In the genomic region with DNA sequence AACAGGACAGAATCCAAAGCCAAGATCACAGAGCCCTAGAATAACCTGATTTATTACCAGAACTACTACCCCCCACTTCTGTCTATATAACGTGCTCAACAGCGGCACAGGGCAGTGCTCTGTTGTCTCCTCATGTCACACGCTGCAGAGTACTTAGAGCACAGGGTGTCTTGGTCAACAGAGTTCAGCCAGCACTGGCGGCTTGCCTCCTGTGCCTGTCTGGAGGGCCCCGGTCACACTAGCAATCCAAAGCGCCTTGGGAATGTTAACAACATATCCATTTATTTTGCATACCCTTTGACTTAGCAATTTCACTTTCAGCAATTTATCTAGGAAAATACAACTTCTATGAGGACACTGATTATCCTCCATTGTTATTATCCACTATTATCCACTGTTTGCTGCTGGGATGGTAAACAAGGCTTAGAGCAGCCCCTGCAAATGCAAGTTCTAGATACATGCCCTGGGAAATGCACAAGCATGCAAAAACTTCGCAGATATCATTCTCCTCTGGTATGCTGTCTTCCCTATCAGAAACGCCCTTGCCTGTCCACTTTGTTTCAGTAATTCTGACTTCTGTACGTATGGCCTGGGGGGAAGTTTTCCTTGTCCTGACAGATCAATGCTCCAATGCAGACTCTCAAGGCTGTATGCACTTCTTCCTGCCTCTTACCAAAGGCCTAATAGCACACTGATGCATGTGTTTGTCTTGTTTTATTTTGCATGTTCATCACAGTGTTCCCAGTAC, we compare ENCODE assay signal across 24 cellular contexts.
DNase-seq lines count a peak whose midpoint lies in the region; TF ChIP-seq lines count a peak whose summit lies in the region.
"Had no signal": no experiment of that assay in that cellular context is flagged by ENCODE, and none has a peak within 500 bp of the region (broad histone marks: within the 10 kb centered on the region; RNA-seq: fewer than 3 reads in every experiment).

No MANE protein-coding gene starts in this region.

- peak overlapping the region; percentile 88 for H3K27ac Mint-ChIP-seq in progenitor cell of endocrine pancreas
- H3K27ac Mint-ChIP-seq: GM23338, H9 had no signal

- intact Hi-C loops in sigmoid colon (cut with DNase I): no loop called here

- no peak for TF ChIP-seq POLR2A in sigmoid colon (IDR thresholded peaks at IDR 0.05)

- no peaks in the 10 kb centered on the region for H3K9me3 ChIP-seq in cardiac muscle cell (ENCODE audit: low read depth)
- no peaks in the 10 kb centered on the region for H3K9me3 ChIP-seq in right atrium auricular region
- no peaks in the 10 kb centered on the region for H3K9me3 ChIP-seq in sigmoid colon
- H3K9me3 ChIP-seq: A549, MG63 had no signal

- H3K27me3 ChIP-seq in cardiac muscle cell (no peaks in the 10 kb centered on the region), right atrium auricular region (no peaks in the 10 kb centered on the region), sigmoid colon (no peaks in the 10 kb centered on the region)
- H3K27me3 ChIP-seq: MG63 had no signal

- no peaks in the 10 kb centered on the region for H3K9me3 Mint-ChIP-seq in progenitor cell of endocrine pancreas (ENCODE audit: low read depth)
- H3K9me3 Mint-ChIP-seq: CD4-positive, alpha-beta memory T cell; GM23338; H9 had no signal

- H3K4me3 Mint-ChIP-seq in progenitor cell of endocrine pancreas (ENCODE audit: low read depth): no peak overlapping the region
- H3K4me3 Mint-ChIP-seq: CD4-positive, alpha-beta memory T cell; GM23338; H9 had no signal

- peak; percentile 34 for DNase-seq in NCI-H2227 (lab: John Stamatoyannopoulos, UW; ENCODE audit: unreplicated experiment)
- peak in 1 of 2 donors; percentile 12 for DNase-seq in cardiac muscle cell (ENCODE audit: low read depth in 1 of 2, low spot score in 1 of 2)
- DNase-seq in right atrium auricular region (ENCODE audit: low spot score): no peak
- DNase-seq in progenitor cell of endocrine pancreas (ENCODE audit: low spot score, unreplicated experiment): no peak
- no peak for DNase-seq in sigmoid colon
- no peak for DNase-seq in D341Med (ENCODE audit: low spot score)
- no peak for DNase-seq in islet precursor cell
- DNase-seq: AML-193; CD4-positive, alpha-beta memory T cell; COR-L47; DMS79; EL; GDM1; H9; KG1; MG63; NCI-H2029; NCI-H526 treated with DMSO at 0.1 percent for 48 hours; SIG-M5 had no signal

- no peaks in the 10 kb centered on the region for H3K27me3 Mint-ChIP-seq in progenitor cell of endocrine pancreas
- H3K27me3 Mint-ChIP-seq: CD4-positive, alpha-beta memory T cell had no signal

- peaks cover 22% of the 10 kb centered on the region for H3K36me3 Mint-ChIP-seq in progenitor cell of endocrine pancreas (ENCODE audit: insufficient read depth)

- no peak for TF ChIP-seq CTCF in cardiac muscle cell (IDR thresholded peaks at IDR 0.05; ENCODE audit: low read depth, low read length)
- no peak for TF ChIP-seq CTCF in right atrium auricular region (IDR thresholded peaks at IDR 0.05)
- no peak for TF ChIP-seq CTCF in progenitor cell of endocrine pancreas (IDR thresholded peaks at IDR 0.05; ENCODE audit: unreplicated experiment)
- TF ChIP-seq CTCF in sigmoid colon (IDR thresholded peaks at IDR 0.05): no peak

- no peaks in the 10 kb centered on the region for H3K4me1 ChIP-seq in cardiac muscle cell (ENCODE audit: low read depth)
- H3K4me1 ChIP-seq in right atrium auricular region: peaks cover 0 to 5% of the 10 kb centered on the region in 2 donors
- peaks cover 0 to 10% (median 5%) of the 10 kb centered on the region in 4 donors for H3K4me1 ChIP-seq in sigmoid colon
- H3K4me1 ChIP-seq: A549 had no signal

- no peak overlapping the region for H3K4me3 ChIP-seq in cardiac muscle cell
- H3K4me3 ChIP-seq in right atrium auricular region: no peak overlapping the region
- H3K4me3 ChIP-seq in sigmoid colon: no peak overlapping the region
- H3K4me3 ChIP-seq: A549, GM12878, GM23338, MG63, SK-N-MC had no signal

- WGBS in sigmoid colon, 2 donors: 91 to 97% methylated on average over 9 of the region's 9 CpGs

- H3K4me1 Mint-ChIP-seq in progenitor cell of endocrine pancreas (ENCODE audit: low read depth): peaks cover 8% of the 10 kb centered on the region
- H3K4me1 Mint-ChIP-seq: CD4-positive, alpha-beta memory T cell had no signal

- H3K36me3 ChIP-seq in cardiac muscle cell (peaks cover 66% of the 10 kb centered on the region), right atrium auricular region (peaks cover 44% of the 10 kb centered on the region), sigmoid colon (peaks cover 0 to 90% (median 27%) of the 10 kb centered on the region in 4 donors)

- H3K27ac ChIP-seq in cardiac muscle cell: peak overlapping the region; percentile 62
- peak overlapping the region; percentile 2 to 60 for H3K27ac ChIP-seq in right atrium auricular region
- no peak overlapping the region for H3K27ac ChIP-seq in sigmoid colon
- H3K27ac ChIP-seq: A549, RWPE1, SK-N-MC had no signal

- no peak for TF ChIP-seq EP300 in sigmoid colon (IDR thresholded peaks at IDR 0.05)

Comparison
In these comparisons a context has a peak if more than half of its experiments do, and no peak if none do; other contexts are left out.
1. H3K27ac ChIP-seq: peak in cardiac muscle cell (single experiment) and right atrium auricular region (2 of 2); none in sigmoid colon (0 of 4).